ENCODE assay signal across 24 cellular contexts in genomic region chr2:132469095-132469494, GRCh38. TPM values are rescaled to one million over a fixed set of nuclear protein-coding genes. Genes with fewer than 3 reads are reported as not detected.
"Had no signal": no experiment of that assay in that cellular context is flagged by ENCODE, and none has a peak within 500 bp of the region (broad histone marks: within the 10 kb centered on the region; RNA-seq: fewer than 3 reads in every experiment).

No MANE protein-coding gene starts in this region.

- H3K36me3 Mint-ChIP-seq: memory B cell; natural killer cell treated with Interleukin-12 subunit alpha and Interleukin-12 subunit beta and Interleukin-15 and Interleukin-18, amount 100 ng/mL, for 72 hours; neural progenitor cell; stimulated activated memory B cell treated with anti-CD40 and anti-IgM and Interleukin-4, amounts not matched to agents 10 μg/mL and 1 μg/mL and 100 μg/mL, for 72 hours had no signal

- H3K4me1 ChIP-seq: gastrocnemius medialis, neural progenitor cell, psoas muscle, spleen, tibial nerve, upper lobe of left lung had no signal

- H3K9ac ChIP-seq: neural progenitor cell had no signal

- H3K4me3 Mint-ChIP-seq: memory B cell; natural killer cell treated with Interleukin-12 subunit alpha and Interleukin-12 subunit beta and Interleukin-15 and Interleukin-18, amount 100 ng/mL, for 72 hours; neural progenitor cell; stimulated activated memory B cell treated with anti-CD40 and anti-IgM and Interleukin-4, amounts not matched to agents 10 μg/mL and 1 μg/mL and 100 μg/mL, for 72 hours had no signal

- H3K4me3 ChIP-seq: dorsolateral prefrontal cortex, gastrocnemius medialis, lung, neural progenitor cell, ovary, psoas muscle, skin epidermis, spleen, thoracic aorta, tibial nerve, upper lobe of left lung had no signal

- H3K36me3 ChIP-seq: gastrocnemius medialis, neural progenitor cell, ovary, spleen, thoracic aorta, tibial nerve, upper lobe of left lung had no signal

- DNase-seq: dorsolateral prefrontal cortex; effector CD4-positive, alpha-beta T cell; gastrocnemius medialis; head of caudate nucleus; kidney; nucleus accumbens; ovary; posterior cingulate gyrus; psoas muscle; right cardiac atrium; spleen; stimulated activated CD4-positive, alpha-beta T cell treated with anti-CD3 and anti-CD28 coated beads, Interleukin-4, amount 100 ng/mL, for 4 hours; stimulated activated naive CD8-positive, alpha-beta T cell treated with anti-CD3 and anti-CD28 coated beads, Interleukin-15, Interleukin-2, amounts not matched to agents 100 U/mL and 50 U/mL, for 24 hours; upper lobe of left lung had no signal

- H3K4me1 Mint-ChIP-seq: memory B cell; stimulated activated memory B cell treated with anti-CD40 and anti-IgM and Interleukin-4, amounts not matched to agents 10 μg/mL and 1 μg/mL and 100 μg/mL, for 72 hours had no signal

- H3K9me3 ChIP-seq: gastrocnemius medialis, ovary, thoracic aorta had no signal

- H3K27me3 Mint-ChIP-seq: memory B cell; natural killer cell treated with Interleukin-12 subunit alpha and Interleukin-12 subunit beta and Interleukin-15 and Interleukin-18, amount 100 ng/mL, for 72 hours; stimulated activated memory B cell treated with anti-CD40 and anti-IgM and Interleukin-4, amounts not matched to agents 10 μg/mL and 1 μg/mL and 100 μg/mL, for 72 hours had no signal

- H3K27me3 ChIP-seq: dorsolateral prefrontal cortex, gastrocnemius medialis, neural progenitor cell, ovary, spleen, tibial nerve, upper lobe of left lung had no signal

- H3K27ac ChIP-seq: dorsolateral prefrontal cortex, epithelial cell of prostate, gastrocnemius medialis, neural progenitor cell, ovary, psoas muscle, skin epidermis, spleen, thoracic aorta, tibial nerve, upper lobe of left lung had no signal

- H3K27ac Mint-ChIP-seq: memory B cell; natural killer cell treated with Interleukin-12 subunit alpha and Interleukin-12 subunit beta and Interleukin-15 and Interleukin-18, amount 100 ng/mL, for 72 hours; neural progenitor cell; stimulated activated memory B cell treated with anti-CD40 and anti-IgM and Interleukin-4, amounts not matched to agents 10 μg/mL and 1 μg/mL and 100 μg/mL, for 72 hours had no signal

RNA-seq across cellular contexts. Expression of gene GPR39, which starts 52.5 kb away (rescaled TPM):
- total RNA-seq: mononuclear cell; natural killer cell treated with Interleukin-12 subunit alpha and Interleukin-12 subunit beta and Interleukin-15 and Interleukin-18, amount 100 ng/mL, for 72 hours; psoas muscle; right cardiac atrium; spleen had no signal
- polyA plus RNA-seq: right cardiac atrium had no signal
